20 cellular contexts compared by ENCODE assay signal in genomic region chr3:137687181-137687880, GRCh38.
DNase-seq lines count a peak whose midpoint lies in the region; ATAC-seq, FAIRE-seq and TF ChIP-seq lines count a peak whose summit lies in the region.
"Had no signal": no experiment of that assay in that cellular context is flagged by ENCODE, and none has a peak within 500 bp of the region (broad histone marks: within the 10 kb centered on the region; RNA-seq: fewer than 3 reads in every experiment).

No MANE protein-coding gene starts in this region.

- no peaks in the 10 kb centered on the region for H3K9me3 ChIP-seq in pancreas
- H3K9me3 ChIP-seq: Caco-2, Peyer's patch had no signal

- no peak for FAIRE-seq in pancreas (lab: Jason Lieb, UNC)
- FAIRE-seq: GM12892, GM18507, H54, K562 had no signal

- intact Hi-C loops in pancreas (cut with DNase I) = no loop called here

- no peak for TF ChIP-seq CTCF in pancreas (IDR thresholded peaks at IDR 0.05)

- peak; percentile 0 for DNase-seq in NCI-H510A treated with DMSO at 0.1 percent for 48 hours (lab: John Stamatoyannopoulos, UW)
- no peak for DNase-seq in NCI-H510A (lab: John Stamatoyannopoulos, UW)
- DNase-seq in COLO829 (ENCODE audit: low spot score) = peak; percentile 75
- DNase-seq in NCI-H1105 (lab: John Stamatoyannopoulos, UW) = peak; percentile 68
- peak; percentile 84 for DNase-seq in foreskin melanocyte
- no peak for DNase-seq in midbrain (lab: John Stamatoyannopoulos, UW)
- no peak for DNase-seq in pancreas
- DNase-seq: Caco-2, HFFc6, NCI-H1417 treated with DMSO at 0.1 percent for 48 hours, NCI-H187 treated with DMSO at 0.1 percent for 48 hours, NCI-H2171, NCI-H446, Peyer's patch had no signal

- no peak overlapping the region for H3K27ac ChIP-seq in pancreas
- H3K27ac ChIP-seq: Peyer's patch had no signal

- H3K4me1 ChIP-seq in pancreas = no peaks in the 10 kb centered on the region
- H3K4me1 ChIP-seq: Caco-2, Peyer's patch had no signal

- ATAC-seq in GM21825 (IDR thresholded peaks at IDR 0.05; ENCODE audit: unreplicated experiment) = no peak
- no peak for ATAC-seq in pancreas
- ATAC-seq: K562, Right ventricle myocardium inferior had no signal

- no peak overlapping the region for H3K4me3 ChIP-seq in pancreas
- H3K4me3 ChIP-seq: K562, Peyer's patch had no signal

- no peaks in the 10 kb centered on the region for H3K36me3 ChIP-seq in pancreas
- H3K36me3 ChIP-seq: Peyer's patch had no signal

- WGBS in pancreas, 2 donors = 32 to 33% methylated on average over 4 of the region's 4 CpGs

- H3K27me3 ChIP-seq in pancreas = no peaks in the 10 kb centered on the region
- H3K27me3 ChIP-seq: Peyer's patch had no signal

Comparison
In these comparisons a context has a peak if more than half of its experiments do, and no peak if none do; other contexts are left out.
1. DNase-seq: peak in NCI-H510A treated with DMSO at 0.1 percent for 48 hours (single experiment), COLO829 (single experiment), NCI-H1105 (single experiment) and foreskin melanocyte (single experiment); none in NCI-H510A (single experiment), midbrain (single experiment) and pancreas (0 of 6).